ENCODE assay signal across 23 cellular contexts in the genomic region with DNA sequence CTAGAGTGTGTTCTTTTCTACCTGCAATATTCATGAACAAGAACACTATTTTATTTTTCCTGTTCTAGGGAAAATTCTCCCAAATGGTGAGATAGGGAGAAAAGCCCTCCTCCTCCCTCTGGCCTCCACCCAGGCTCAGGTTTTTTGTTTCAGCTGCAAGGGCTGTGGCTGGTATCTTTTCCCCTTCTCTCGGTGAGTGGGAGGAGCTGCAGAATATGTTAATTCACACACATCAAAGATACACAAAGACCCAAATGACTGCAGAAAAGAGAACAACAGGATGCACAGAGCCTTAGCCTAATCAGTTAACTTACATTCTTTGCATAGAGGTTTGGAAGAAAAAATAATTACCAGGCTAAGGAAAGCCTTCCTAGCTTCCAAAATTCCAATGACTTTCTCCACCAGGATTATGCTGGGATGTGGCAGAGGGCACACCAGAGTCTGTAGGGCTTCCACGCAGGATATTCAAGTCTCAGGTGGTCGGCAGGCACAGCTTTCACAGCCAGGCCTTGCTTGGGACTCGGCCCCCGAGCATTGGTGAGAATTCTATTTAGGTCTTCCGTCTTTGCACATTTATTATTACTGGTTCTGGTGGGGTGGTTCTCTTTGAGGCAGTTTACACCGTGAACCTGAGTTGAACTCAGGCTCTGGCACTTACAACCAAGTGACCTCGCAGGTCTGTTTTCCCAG.
DNase-seq lines count a peak whose midpoint lies in the region; ATAC-seq, FAIRE-seq and TF ChIP-seq lines count a peak whose summit lies in the region.
"Had no signal": no experiment of that assay in that cellular context is flagged by ENCODE, and none has a peak within 500 bp of the region (broad histone marks: within the 10 kb centered on the region; RNA-seq: fewer than 3 reads in every experiment).

No MANE protein-coding gene starts in this region.

- ATAC-seq in K562 (no peak), HG03108 (IDR thresholded peaks at IDR 0.05; ENCODE audit: unreplicated experiment) (no peak)
- peak; percentile 96 for ATAC-seq in stimulated activated naive CD8-positive, alpha-beta T cell treated with anti-CD3 and anti-CD28 coated beads, Interleukin-15, amount 100 ng/mL, for 72 hours

- BruUV-seq in K562 (replicated peaks; lab: Mats Ljungman, UMichigan): no TSS peak

- in situ Hi-C loops in K562 (cut with MboI): no loop called here

- TF ChIP-seq EP300 in K562 (IDR thresholded peaks at IDR 0.05; ENCODE audit: low read length): no peak

- H3K27me3 ChIP-seq in K562 (ENCODE audit: control insufficient read depth in 2 of 2, insufficient read depth in 2 of 2, low read length in 2 of 2): no peaks in the 10 kb centered on the region; a peak in 1 of 5 replicates
- no peaks in the 10 kb centered on the region for H3K27me3 ChIP-seq in smooth muscle cell (ENCODE audit: low read depth)
- H3K27me3 ChIP-seq: ovary, sigmoid colon, testis had no signal

- H3K4me1 Mint-ChIP-seq in T-helper 2 cell treated with Interferon-gamma antibody and Interleukin-4, amounts not matched to agents 5 μg/mL and 100 μg/mL, for 36 hours (ENCODE audit: low read depth): peaks cover 4% of the 10 kb centered on the region
- peaks cover 39% of the 10 kb centered on the region for H3K4me1 Mint-ChIP-seq in stimulated activated naive CD8-positive, alpha-beta T cell treated with anti-CD3 and anti-CD28 coated beads, Interleukin-15, amount 100 ng/mL, for 72 hours

- H3K27ac ChIP-seq in K562 (ENCODE audit: extremely low read depth, low read depth, low read length) (no peak overlapping the region), smooth muscle cell (ENCODE audit: low read depth) (no peak overlapping the region)
- H3K27ac ChIP-seq: ovary, sigmoid colon, testis had no signal

- H3K9ac ChIP-seq in K562 (ENCODE audit: insufficient read depth in 1 of 2, low read depth in 2 of 2, low read length in 2 of 2) (no peak overlapping the region), smooth muscle cell (ENCODE audit: low read depth) (no peak overlapping the region)

- peak; percentile 17 for DNase-seq in stimulated activated CD4-positive, alpha-beta T cell treated with anti-CD3 and anti-CD28 coated beads, Interleukin-1b, Interleukin-23, amount 100 ng/mL, for 48 hours
- DNase-seq in stimulated activated CD4-positive, alpha-beta T cell treated with anti-CD3 and anti-CD28 coated beads, Interleukin-4, amount 100 ng/mL, for 4 hours: no peak
- no peak for DNase-seq in T-helper 2 cell treated with Interferon-gamma antibody and Interleukin-4, amounts not matched to agents 5 μg/mL and 100 μg/mL, for 36 hours (ENCODE audit: low spot score)
- no peak for DNase-seq in K562 (ENCODE audit: extremely low read depth in 1 of 4, low spot score in 3 of 4)
- peak in 1 of 2 donors; percentile 22 for DNase-seq in stimulated activated naive CD8-positive, alpha-beta T cell treated with anti-CD3 and anti-CD28 coated beads, Interleukin-15, amount 100 ng/mL, for 72 hours
- no peak for DNase-seq in smooth muscle cell (lab: John Stamatoyannopoulos, UW; ENCODE audit: unreplicated experiment)
- DNase-seq in NCI-H1048 (lab: John Stamatoyannopoulos, UW): no peak
- DNase-seq: Calu3; HCEC 1CT; head of caudate nucleus; KBM-7; NCI-H2107; NCI-H526; ovary; SIG-M5; sigmoid colon; stimulated activated CD4-positive, alpha-beta T cell treated with anti-CD3 and anti-CD28 coated beads, Interleukin-4, amount 100 ng/mL, for 1 hour; testis had no signal

- no peak overlapping the region for H3K4me3 ChIP-seq in K562
- no peak overlapping the region for H3K4me3 ChIP-seq in smooth muscle cell
- H3K4me3 ChIP-seq: ovary, sigmoid colon, testis had no signal

- POLR2A ChIA-PET in K562 (lab: Yijun Ruan, JAX): interaction anchor here (0.6 to 4.5 kb wide), 5 partner anchors 10 to 56 kb away, joined by 3 to 13 read pairs (median 3); no protein-coding TSS in a partner anchor

- intact Hi-C loops in K562 (cut with micrococcal nuclease): loop anchor here (5.0 kb wide), 1 partner anchor 123 kb away; no protein-coding TSS in a partner anchor

- H3K4me3 Mint-ChIP-seq in T-helper 2 cell treated with Interferon-gamma antibody and Interleukin-4, amounts not matched to agents 5 μg/mL and 100 μg/mL, for 36 hours: no peak overlapping the region
- H3K4me3 Mint-ChIP-seq in stimulated activated naive CD8-positive, alpha-beta T cell treated with anti-CD3 and anti-CD28 coated beads, Interleukin-15, amount 100 ng/mL, for 72 hours: peak overlapping the region in 1 of 2 donors; percentile 3

- no peaks in the 10 kb centered on the region for H3K9me1 ChIP-seq in K562 (ENCODE audit: control insufficient read depth, insufficient read depth, low read length)

- H3K9me3 Mint-ChIP-seq in T-helper 2 cell treated with Interferon-gamma antibody and Interleukin-4, amounts not matched to agents 5 μg/mL and 100 μg/mL, for 36 hours: no peaks in the 10 kb centered on the region
- H3K9me3 Mint-ChIP-seq in stimulated activated naive CD8-positive, alpha-beta T cell treated with anti-CD3 and anti-CD28 coated beads, Interleukin-15, amount 100 ng/mL, for 72 hours: peaks cover 0 to 3% of the 10 kb centered on the region in 2 donors
- H3K9me3 Mint-ChIP-seq: activated T-helper 2 cell treated with anti-CD3 and anti-CD28 coated beads, Interferon-gamma antibody, Interleukin-2, Interleukin-4, amounts not matched to agents 10 μg/mL and 5 μg/mL and 100 μg/mL, durations not matched to agents 14 hours and 24 hours and 36 hours had no signal

- H3K36me3 ChIP-seq in K562 (ENCODE audit: control insufficient read depth, insufficient read depth, low read length) (no peaks in the 10 kb centered on the region), smooth muscle cell (ENCODE audit: low read depth) (no peaks in the 10 kb centered on the region)
- H3K36me3 ChIP-seq: ovary, sigmoid colon had no signal

- TF ChIP-seq CTCF in K562 (IDR thresholded peaks at IDR 0.05 in 2 of 3, conservative IDR thresholded peaks at IDR 0.05 in 1 of 3; ENCODE audit: insufficient read depth in 2 of 3, low read depth in 1 of 3, low read length in 3 of 3) (no peak), smooth muscle cell (IDR thresholded peaks at IDR 0.05; ENCODE audit: borderline replicate concordance, insufficient read depth, poor library complexity, severe bottlenecking) (no peak)

- H3K27me3 Mint-ChIP-seq in T-helper 2 cell treated with Interferon-gamma antibody and Interleukin-4, amounts not matched to agents 5 μg/mL and 100 μg/mL, for 36 hours (ENCODE audit: low read depth): peaks cover 5% of the 10 kb centered on the region
- H3K27me3 Mint-ChIP-seq in stimulated activated naive CD8-positive, alpha-beta T cell treated with anti-CD3 and anti-CD28 coated beads, Interleukin-15, amount 100 ng/mL, for 72 hours: no peaks in the 10 kb centered on the region

- CTCF ChIA-PET in K562 (lab: Yijun Ruan, JAX; ENCODE audit: low intra/inter-chr PET ratio): no interaction called here

- no peaks in the 10 kb centered on the region for H3K9me3 ChIP-seq in K562 (replicated peaks; ENCODE audit: control insufficient read depth, insufficient read depth, low read depth, low read length)
- H3K9me3 ChIP-seq in smooth muscle cell (replicated peaks; ENCODE audit: low read depth): no peaks in the 10 kb centered on the region
- H3K9me3 ChIP-seq: ovary, sigmoid colon, testis had no signal

- FAIRE-seq in K562 (lab: Jason Lieb, UNC): no peak
- FAIRE-seq: colon, endometrium, GM19239 had no signal

- no peak for TF ChIP-seq RAD21 in K562 (CRISPR knock-in tag; conservative IDR thresholded peaks at IDR 0.05 in 1 of 2, IDR thresholded peaks at IDR 0.05 in 1 of 2)

- 12% methylated on average over 8 of the region's 8 CpGs for WGBS in K562 (ENCODE audit: insufficient coverage, low coverage, missing lambda C conversion rate)
- 84% methylated on average over 8 of the region's 8 CpGs for WGBS in smooth muscle cell (ENCODE audit: low lambda C conversion rate)

- H3K27ac Mint-ChIP-seq in T-helper 2 cell treated with Interferon-gamma antibody and Interleukin-4, amounts not matched to agents 5 μg/mL and 100 μg/mL, for 36 hours: peak overlapping the region; percentile 7
- peak overlapping the region; percentile 27 to 70 for H3K27ac Mint-ChIP-seq in stimulated activated naive CD8-positive, alpha-beta T cell treated with anti-CD3 and anti-CD28 coated beads, Interleukin-15, amount 100 ng/mL, for 72 hours
- H3K27ac Mint-ChIP-seq: activated T-helper 2 cell treated with anti-CD3 and anti-CD28 coated beads, Interferon-gamma antibody, Interleukin-2, Interleukin-4, amounts not matched to agents 10 μg/mL and 5 μg/mL and 100 μg/mL, durations not matched to agents 14 hours and 24 hours and 36 hours had no signal

- H3K79me2 ChIP-seq in K562 (ENCODE audit: control insufficient read depth, insufficient read depth, low read length) (no peaks in the 10 kb centered on the region), smooth muscle cell (ENCODE audit: low read depth) (no peaks in the 10 kb centered on the region)

- 0 out of 2 replicates have a peak overlapping the region, but pooled peaks have one; percentile 7 for H2AFZ ChIP-seq in K562 (ENCODE audit: low read depth, low read length)
- H2AFZ ChIP-seq in smooth muscle cell (ENCODE audit: low read depth): no peak overlapping the region

- H3K4me2 ChIP-seq in K562 (ENCODE audit: insufficient read depth, low read length) (no peak overlapping the region), smooth muscle cell (no peak overlapping the region)

- no peaks in the 10 kb centered on the region for H3F3A ChIP-seq in smooth muscle cell (ENCODE audit: low read depth)

- no peaks in the 10 kb centered on the region for H3K36me3 Mint-ChIP-seq in T-helper 2 cell treated with Interferon-gamma antibody and Interleukin-4, amounts not matched to agents 5 μg/mL and 100 μg/mL, for 36 hours (ENCODE audit: low read depth)

- TF ChIP-seq POLR2A in K562 (conservative IDR thresholded peaks at IDR 0.05): no peak

- H4K20me1 ChIP-seq in K562 (replicated peaks; ENCODE audit: control insufficient read depth, insufficient read depth, low read length) (0 out of 2 replicates have a peak, but pooled peaks cover 3% of the 10 kb centered on the region), smooth muscle cell (ENCODE audit: low read depth) (no peaks in the 10 kb centered on the region)

- H3K4me1 ChIP-seq in K562 (replicated peaks in 1 of 2; ENCODE audit: control insufficient read depth in 2 of 2, insufficient read depth in 2 of 2, low read length in 2 of 2) (peaks cover 0 to 8% of the 10 kb centered on the region in 2 experiments; a peak in 3 of 5 replicates), smooth muscle cell (ENCODE audit: low read depth) (no peaks in the 10 kb centered on the region)
- H3K4me1 ChIP-seq: testis had no signal

TF ChIP-seq in K562, 482 proteins besides CTCF, POLR2A, EP300 and RAD21 (continues in another document):
- TF ChIP-seq TAF9B (IDR thresholded peaks at IDR 0.05; ENCODE audit: partially characterized antibody): no peak
- TF ChIP-seq, protein P1, sequence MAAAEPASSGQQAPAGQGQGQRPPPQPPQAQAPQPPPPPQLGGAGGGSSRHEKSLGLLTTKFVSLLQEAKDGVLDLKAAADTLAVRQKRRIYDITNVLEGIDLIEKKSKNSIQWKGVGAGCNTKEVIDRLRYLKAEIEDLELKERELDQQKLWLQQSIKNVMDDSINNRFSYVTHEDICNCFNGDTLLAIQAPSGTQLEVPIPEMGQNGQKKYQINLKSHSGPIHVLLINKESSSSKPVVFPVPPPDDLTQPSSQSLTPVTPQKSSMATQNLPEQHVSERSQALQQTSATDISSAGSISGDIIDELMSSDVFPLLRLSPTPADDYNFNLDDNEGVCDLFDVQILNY (CRISPR knock-in tag; IDR thresholded peaks at IDR 0.05): no peak
- no peak for TF ChIP-seq NCOA4 (IDR thresholded peaks at IDR 0.05; ENCODE audit: partially characterized antibody)
